Comparison of ENCODE assay signal across 23 cellular contexts in genomic region chr6:42779521-42779920, GRCh38. TPM values are rescaled to one million over a fixed set of nuclear protein-coding genes. Genes with fewer than 3 reads are reported as not detected.
A peak's percentile ranks its signal among the peaks of the same experiment; 100 is the strongest.
DNase-seq lines count a peak whose midpoint lies in the region; ATAC-seq, FAIRE-seq and TF ChIP-seq lines count a peak whose summit lies in the region.
"Had no signal": no experiment of that assay in that cellular context is flagged by ENCODE, and none has a peak within 500 bp of the region (broad histone marks: within the 10 kb centered on the region; RNA-seq: fewer than 3 reads in every experiment).

No MANE protein-coding gene starts in this region.

- peaks cover 16% of the 10 kb centered on the region for H3K36me3 Mint-ChIP-seq in activated CD8-positive, alpha-beta memory T cell treated with anti-CD3 and anti-CD28 coated beads, Interleukin-2, amount 10 ng/mL, durations not matched to agents 7 days and 5 days

- BruUV-seq in IMR-90 (replicated peaks; lab: Mats Ljungman, UMichigan) (no TSS peak), K562 (replicated peaks; lab: Mats Ljungman, UMichigan) (no TSS peak)

- H2BK120ac ChIP-seq in IMR-90 (ENCODE audit: low read depth, low read length), result no peak overlapping the region

- no peak overlapping the region for H3K23ac ChIP-seq in IMR-90 (ENCODE audit: low read depth, low read length)

- H3K27me3 ChIP-seq in IMR-90 (ENCODE audit: control insufficient read depth, insufficient read depth, low read length) (no peaks in the 10 kb centered on the region), K562 (ENCODE audit: control insufficient read depth in 2 of 2, insufficient read depth in 2 of 2, low read length in 2 of 2) (no peaks in the 10 kb centered on the region), thyroid gland (no peaks in the 10 kb centered on the region)
- H3K27me3 ChIP-seq: gastroesophageal sphincter, testis had no signal

- H3K27ac ChIP-seq in IMR-90 (ENCODE audit: insufficient read depth, low read length), result no peak overlapping the region
- H3K27ac ChIP-seq in K562 (ENCODE audit: extremely low read depth, low read depth, low read length), result no peak overlapping the region
- peak overlapping the region; percentile 80 to 92 (median 86) for H3K27ac ChIP-seq in thyroid gland
- H3K27ac ChIP-seq: A549, coronary artery, testis had no signal

- in situ Hi-C loops in IMR-90 (cut with MboI; ENCODE audit: low sequenced_read_pairs), result no loop called here
- in situ Hi-C loops in K562 (cut with MboI), result no loop called here

- H2AK5ac ChIP-seq in IMR-90 (ENCODE audit: low read depth, low read length), result no peak overlapping the region

- H3K9me3 Mint-ChIP-seq in activated CD8-positive, alpha-beta memory T cell treated with anti-CD3 and anti-CD28 coated beads, Interleukin-2, amount 10 ng/mL, durations not matched to agents 7 days and 5 days (ENCODE audit: low read depth), result no peaks in the 10 kb centered on the region
- H3K9me3 Mint-ChIP-seq: stimulated activated effector memory CD8-positive, alpha-beta T cell treated with anti-CD3 and anti-CD28 coated beads, Interleukin-12 subunit alpha, Interleukin-12 subunit beta, amount 100 ng/mL, for 72 hours had no signal

- intact Hi-C loops in IMR-90 (cut with micrococcal nuclease) (no loop called here), K562 (cut with micrococcal nuclease) (no loop called here), thyroid gland (cut with DNase I) (no loop called here)

- peaks cover 36% of the 10 kb centered on the region for H3K79me2 ChIP-seq in K562 (ENCODE audit: control insufficient read depth, insufficient read depth, low read length)

- H3K9me1 ChIP-seq in IMR-90 (ENCODE audit: insufficient read depth, low read length), result peaks cover 5% of the 10 kb centered on the region; the same call in 1 of the 2 replicates
- no peaks in the 10 kb centered on the region for H3K9me1 ChIP-seq in K562 (ENCODE audit: control insufficient read depth, insufficient read depth, low read length)

- no peak for FAIRE-seq in K562 (lab: Jason Lieb, UNC)
- FAIRE-seq: A549, bronchial epithelial cell, islet of Langerhans had no signal

- WGBS in IMR-90 (ENCODE audit: extremely low coverage in 2 of 2, insufficient read length in 1 of 2), 2 experiments, result 100% methylated on average over 5 of the region's 6 CpGs; no CpG with 5 or more reads in 1 of the 2 experiments
- WGBS in K562 (ENCODE audit: insufficient coverage, low coverage, missing lambda C conversion rate), result 87% methylated on average over 6 of the region's 6 CpGs
- 82 to 84% methylated on average over 6 of the region's 6 CpGs for WGBS in thyroid gland, 2 donors

- TF ChIP-seq CTCF in IMR-90 (conservative IDR thresholded peaks at IDR 0.05; ENCODE audit: low read depth, low read length), result no peak
- no peak for TF ChIP-seq CTCF in K562 (IDR thresholded peaks at IDR 0.05 in 2 of 3, conservative IDR thresholded peaks at IDR 0.05 in 1 of 3; ENCODE audit: insufficient read depth in 2 of 3, low read depth in 1 of 3, low read length in 3 of 3)
- no peak for TF ChIP-seq CTCF in thyroid gland (IDR thresholded peaks at IDR 0.05)

- no peak for TF ChIP-seq POLR2A in IMR-90 (IDR thresholded peaks at IDR 0.05; ENCODE audit: low read depth, low read length)
- TF ChIP-seq POLR2A in K562 (conservative IDR thresholded peaks at IDR 0.05), result no peak
- no peak for TF ChIP-seq POLR2A in thyroid gland (IDR thresholded peaks at IDR 0.05)

- H3K4ac ChIP-seq in IMR-90 (ENCODE audit: low read depth, low read length), result no peak overlapping the region

- H2BK5ac ChIP-seq in IMR-90 (ENCODE audit: low read depth, low read length, poor library complexity, severe bottlenecking), result no peak overlapping the region

- H3K27me3 Mint-ChIP-seq in activated CD8-positive, alpha-beta memory T cell treated with anti-CD3 and anti-CD28 coated beads, Interleukin-2, amount 10 ng/mL, durations not matched to agents 7 days and 5 days, result no peaks in the 10 kb centered on the region

- POLR2A ChIA-PET in IMR-90 (lab: Charles Lee; ENCODE audit: unreplicated experiment), result no interaction called here
- POLR2A ChIA-PET in K562 (lab: Yijun Ruan, JAX), result interaction anchor here (0.8 to 8.5 kb wide), 6 partner anchors 10 to 41 kb away, joined by 3 to 73 read pairs (median 4); partner anchors contain the start of gene TBCC

- H3K79me1 ChIP-seq in IMR-90 (ENCODE audit: low read depth in 1 of 2, low read length in 2 of 2), result peaks cover 4 to 16% of the 10 kb centered on the region in 2 experiments; a peak in 2 of 4 replicates

- no peaks in the 10 kb centered on the region; the same call in 1 of the 2 replicates for H3K4me1 ChIP-seq in IMR-90 (ENCODE audit: control insufficient read depth, insufficient read depth, low read length)
- H3K4me1 ChIP-seq in K562 (replicated peaks in 1 of 2; ENCODE audit: control insufficient read depth in 2 of 2, insufficient read depth in 2 of 2, low read length in 2 of 2), result peaks cover 24 to 34% of the 10 kb centered on the region in 2 experiments
- peaks cover 27 to 41% of the 10 kb centered on the region in 2 donors for H3K4me1 ChIP-seq in thyroid gland
- H3K4me1 ChIP-seq: psoas muscle had no signal

- H2BK15ac ChIP-seq in IMR-90 (ENCODE audit: low read depth, low read length), result no peak overlapping the region

- H3K9me3 ChIP-seq in IMR-90 (ENCODE audit: control insufficient read depth, insufficient read depth, low read length), result no peaks in the 10 kb centered on the region
- H3K9me3 ChIP-seq in K562 (replicated peaks; ENCODE audit: control insufficient read depth, insufficient read depth, low read depth, low read length), result no peaks in the 10 kb centered on the region
- no peaks in the 10 kb centered on the region for H3K9me3 ChIP-seq in thyroid gland
- H3K9me3 ChIP-seq: A549, gastroesophageal sphincter, mucosa of descending colon, psoas muscle, testis had no signal

- H2AFZ ChIP-seq in IMR-90 (replicated peaks; ENCODE audit: low read length, poor library complexity) (no peak overlapping the region), K562 (ENCODE audit: low read depth, low read length) (no peak overlapping the region)

- peak overlapping the region; percentile 31 for H2AK9ac ChIP-seq in IMR-90 (replicated peaks; ENCODE audit: low read depth, low read length, poor library complexity)

- no peak for TF ChIP-seq EP300 in K562 (IDR thresholded peaks at IDR 0.05; ENCODE audit: low read length)

- no peak overlapping the region for H4K91ac ChIP-seq in IMR-90 (ENCODE audit: insufficient read depth, low read depth, low read length)

- dilution Hi-C loops in IMR-90 (cut with HindIII; ENCODE audit: low sequenced_read_pairs, unreplicated experiment), result no loop called here

- no peak overlapping the region for H4K5ac ChIP-seq in IMR-90 (ENCODE audit: low read depth, low read length)

- peaks cover 51% of the 10 kb centered on the region for H3K4me1 Mint-ChIP-seq in activated CD8-positive, alpha-beta memory T cell treated with anti-CD3 and anti-CD28 coated beads, Interleukin-2, amount 10 ng/mL, durations not matched to agents 7 days and 5 days

- H2BK20ac ChIP-seq in IMR-90 (ENCODE audit: low read depth, low read length), result no peak overlapping the region

- H4K20me1 ChIP-seq in IMR-90 (ENCODE audit: insufficient read depth, low read length) (no peaks in the 10 kb centered on the region), K562 (replicated peaks; ENCODE audit: control insufficient read depth, insufficient read depth, low read length) (no peaks in the 10 kb centered on the region)

- CTCF ChIA-PET in activated CD8-positive, alpha-beta memory T cell treated with anti-CD3 and anti-CD28 coated beads, Interleukin-2, amount 10 ng/mL, durations not matched to agents 7 days and 5 days (lab: Charles Lee), result interaction anchor here (1.4 to 4.5 kb wide), 2 partner anchors 9 to 34 kb away, joined by 4 to 37 read pairs; partner anchors contain the start of gene TBCC
- CTCF ChIA-PET in IMR-90 (lab: Yijun Ruan, JAX), result interaction anchor here (0.6 kb wide), 2 partner anchors 93 to 134 kb away, joined by 3 to 5 read pairs; no protein-coding TSS in a partner anchor
- CTCF ChIA-PET in K562 (lab: Yijun Ruan, JAX; ENCODE audit: low intra/inter-chr PET ratio), result no interaction called here

- H3K4me2 ChIP-seq in IMR-90 (ENCODE audit: low read depth, low read length), result no peak overlapping the region
- H3K4me2 ChIP-seq in K562 (ENCODE audit: insufficient read depth, low read length), result no peak overlapping the region
- H3K4me2 ChIP-seq: A549 had no signal

- ATAC-seq in activated CD8-positive, alpha-beta memory T cell treated with anti-CD3 and anti-CD28 coated beads, Interleukin-2, amount 10 ng/mL, durations not matched to agents 7 days and 5 days, result no peak
- ATAC-seq in IMR-90 (ENCODE audit: low read depth) (no peak), K562 (no peak), GM19351 (IDR thresholded peaks at IDR 0.05; ENCODE audit: unreplicated experiment) (no peak)
- ATAC-seq: A549; gastroesophageal sphincter; psoas muscle; stimulated activated effector memory CD8-positive, alpha-beta T cell treated with anti-CD3 and anti-CD28 coated beads, Interleukin-12 subunit alpha, Interleukin-12 subunit beta, amount 100 ng/mL, for 72 hours had no signal

- DNase-seq in activated CD8-positive, alpha-beta memory T cell treated with anti-CD3 and anti-CD28 coated beads, Interleukin-2, amount 10 ng/mL, durations not matched to agents 7 days and 5 days, result no peak
- DNase-seq in activated CD8-positive, alpha-beta memory T cell treated with anti-CD3 and anti-CD28 coated beads, Interleukin-2, amount 50 U/mL, for 4 hours, result no peak
- DNase-seq in IMR-90 (no peak), K562 (ENCODE audit: extremely low read depth in 1 of 4, low spot score in 3 of 4) (no peak), thyroid gland (no peak), GOT3 (lab: John Stamatoyannopoulos, UW) (no peak), NCI-H146 (lab: John Stamatoyannopoulos, UW) (no peak)
- DNase-seq: activated CD4-positive, alpha-beta T cell treated with anti-CD3 and anti-CD28 coated beads, Interleukin-2, amount 50 U/mL, for 1 hour; GDM1; NCI-H1930; NCI-H748 treated with DMSO at 0.1 percent for 48 hours; psoas muscle; Right ventricle myocardium superior; stimulated activated CD4-positive, alpha-beta T cell treated with anti-CD3 and anti-CD28 coated beads, Interleukin-2, amount 100 ng/mL, for 24 hours; testis had no signal

- TF ChIP-seq RAD21 in IMR-90 (IDR thresholded peaks at IDR 0.05; ENCODE audit: low read length) (no peak), K562 (CRISPR knock-in tag; conservative IDR thresholded peaks at IDR 0.05 in 1 of 2, IDR thresholded peaks at IDR 0.05 in 1 of 2) (no peak)

- H4K8ac ChIP-seq in IMR-90 (ENCODE audit: low read depth in 2 of 2, low read length in 2 of 2), result no peak overlapping the region

- no peak overlapping the region for H3K56ac ChIP-seq in IMR-90 (ENCODE audit: extremely low read depth, insufficient read depth, low read length)

- peak overlapping the region; percentile 52 for H3K27ac Mint-ChIP-seq in activated CD8-positive, alpha-beta memory T cell treated with anti-CD3 and anti-CD28 coated beads, Interleukin-2, amount 10 ng/mL, durations not matched to agents 7 days and 5 days
- H3K27ac Mint-ChIP-seq: stimulated activated effector memory CD8-positive, alpha-beta T cell treated with anti-CD3 and anti-CD28 coated beads, Interleukin-12 subunit alpha, Interleukin-12 subunit beta, amount 100 ng/mL, for 72 hours had no signal

- H3K36me3 ChIP-seq in IMR-90 (ENCODE audit: control insufficient read depth, insufficient read depth, low read length), result no peaks in the 10 kb centered on the region
- no peaks in the 10 kb centered on the region for H3K36me3 ChIP-seq in K562 (ENCODE audit: control insufficient read depth, insufficient read depth, low read length)
- H3K36me3 ChIP-seq in thyroid gland, result no peaks in the 10 kb centered on the region
- H3K36me3 ChIP-seq: gastroesophageal sphincter had no signal

- H3K9ac ChIP-seq in IMR-90 (ENCODE audit: low read depth, low read length) (no peak overlapping the region), K562 (ENCODE audit: insufficient read depth in 1 of 2, low read depth in 2 of 2, low read length in 2 of 2) (no peak overlapping the region)

- no peak overlapping the region for H3K18ac ChIP-seq in IMR-90 (ENCODE audit: low read depth, low read length)

- H3K14ac ChIP-seq in IMR-90 (replicated peaks; ENCODE audit: low read depth, low read length), result no peak overlapping the region

- no peak overlapping the region for H3K4me3 Mint-ChIP-seq in activated CD8-positive, alpha-beta memory T cell treated with anti-CD3 and anti-CD28 coated beads, Interleukin-2, amount 10 ng/mL, durations not matched to agents 7 days and 5 days
- H3K4me3 Mint-ChIP-seq: stimulated activated effector memory CD8-positive, alpha-beta T cell treated with anti-CD3 and anti-CD28 coated beads, Interleukin-12 subunit alpha, Interleukin-12 subunit beta, amount 100 ng/mL, for 72 hours had no signal

- H3K4me3 ChIP-seq in IMR-90 (ENCODE audit: insufficient read depth, low read depth, low read length) (no peak overlapping the region), K562 (no peak overlapping the region), thyroid gland (replicated peaks in 1 of 3) (no peak overlapping the region)
- H3K4me3 ChIP-seq: A549, coronary artery, gastroesophageal sphincter, mucosa of descending colon, psoas muscle, testis had no signal

RNA-seq across cellular contexts. Expression of gene BICRAL, which starts 2.3 kb away (rescaled TPM):
- 10 to 100 TPM; 22.9 to 24.3 TPM for total RNA-seq in activated CD8-positive, alpha-beta memory T cell treated with anti-CD3 and anti-CD28 coated beads, Interleukin-2, amount 10 ng/mL, durations not matched to agents 7 days and 5 days
- total RNA-seq in IMR-90 (2012; rRNA removed) (4.7 and 6.1 TPM in 2 replicates), K562 (2014; rRNA removed) (3.7 and 4.4 TPM in 2 replicates), K562 (2014; rRNA removed; fragmentation: Illumina TruSeq; extraction: Trizol) (5.6 and 6.6 TPM in 2 replicates), K562 (2015; rRNA removed; fragmentation: Illumina TruSeq; extraction: Trizol) (5.2 and 5.7 TPM in 2 replicates), K562 (2021) (9.2 and 10.2 TPM in 2 replicates), thyroid gland (10 to 100 TPM; 19.9 to 24.5 (median 23.6) TPM)
- polyA plus RNA-seq in IMR-90 (2012; rRNA removed) (3.9 and 4.0 TPM in 2 replicates), K562 (2011; rRNA removed) (10.1 and 11.9 TPM in 2 replicates), K562 (2014; fragmentation: Illumina TruSeq; extraction: Trizol) (9.7 and 10.4 TPM in 2 replicates), K562 (2014; fragmentation: Nextera tagmentation; extraction: Ambion mirVana) (1 to 10 TPM; 1.2 to 1.4 TPM), K562 (2014; rRNA removed) (5.3 and 6.2 TPM in 2 replicates)
- polyA plus RNA-seq in IMR-90 (2012; cell fraction: cytosol; rRNA removed), result 1.3 and 1.7 TPM in 2 replicates
- polyA plus RNA-seq in IMR-90 (2012; cell fraction: nucleus; rRNA removed; ENCODE audit: low replicate concordance), result 3.4 and 9.8 TPM in 2 replicates
- total RNA-seq in K562 (2011; cell fraction: chromatin; rRNA removed; ENCODE audit: low replicate concordance), result 17.0 and 22.8 TPM in 2 replicates
- total RNA-seq in K562 (2011; cell fraction: nucleolus; rRNA removed), result 9.5 TPM in 2 replicates
- total RNA-seq in K562 (2011; cell fraction: nucleoplasm; rRNA removed), result 13.6 and 16.9 TPM in 2 replicates
- 9.1 and 13.7 TPM in 2 replicates for polyA plus RNA-seq in K562 (2011; cell fraction: cytosol; rRNA removed)
- 7.7 and 9.2 TPM in 2 replicates for polyA plus RNA-seq in K562 (2011; cell fraction: nucleus; rRNA removed)
- polyA plus RNA-seq in K562 (2012), result 5.7 and 7.4 TPM in 2 replicates
- 23.8 and 24.3 TPM in 2 replicates for polyA minus RNA-seq in K562 (2011; rRNA and poly(A)+ RNA removed)
- 10.1 and 10.7 TPM in 2 replicates for polyA minus RNA-seq in K562 (2011; cell fraction: cytosol; rRNA and poly(A)+ RNA removed)
- 4.3 and 9.6 TPM in 2 replicates for polyA minus RNA-seq in K562 (2011; cell fraction: nucleus; rRNA and poly(A)+ RNA removed)

RNA-seq across cellular contexts. Expression of gene TBCC, which starts 33.6 kb away (rescaled TPM):
- total RNA-seq in activated CD8-positive, alpha-beta memory T cell treated with anti-CD3 and anti-CD28 coated beads, Interleukin-2, amount 10 ng/mL, durations not matched to agents 7 days and 5 days, result 10 to 100 TPM; 29.8 to 35.5 TPM
- total RNA-seq in IMR-90 (2012; rRNA removed) (32.6 and 33.9 TPM in 2 replicates), K562 (2014; rRNA removed) (34.1 and 55.1 TPM in 2 replicates), K562 (2014; rRNA removed; fragmentation: Illumina TruSeq; extraction: Trizol) (16.1 and 20.9 TPM in 2 replicates), K562 (2015; rRNA removed; fragmentation: Illumina TruSeq; extraction: Trizol) (31.3 and 31.9 TPM in 2 replicates), K562 (2021) (27.8 and 28.7 TPM in 2 replicates), thyroid gland (10 to 100 TPM; 37.2 to 48.9 (median 48.4) TPM)
- polyA plus RNA-seq in IMR-90 (2012; rRNA removed) (20.2 and 23.0 TPM in 2 replicates), K562 (2011; rRNA removed) (16.5 and 19.5 TPM in 2 replicates), K562 (2014; fragmentation: Illumina TruSeq; extraction: Trizol) (23.3 and 24.8 TPM in 2 replicates), K562 (2014; fragmentation: Nextera tagmentation; extraction: Ambion mirVana) (1 to 10 TPM; 2.8 to 5.0 TPM), K562 (2014; rRNA removed) (28.9 and 29.5 TPM in 2 replicates)
- polyA plus RNA-seq in IMR-90 (2012; cell fraction: cytosol; rRNA removed), result 15.0 and 20.0 TPM in 2 replicates
- 8.4 and 10.7 TPM in 2 replicates for polyA plus RNA-seq in IMR-90 (2012; cell fraction: nucleus; rRNA removed; ENCODE audit: low replicate concordance)
- 19.4 and 28.3 TPM in 2 replicates for total RNA-seq in K562 (2011; cell fraction: chromatin; rRNA removed; ENCODE audit: low replicate concordance)
- total RNA-seq in K562 (2011; cell fraction: nucleolus; rRNA removed), result 29.3 and 40.5 TPM in 2 replicates
- total RNA-seq in K562 (2011; cell fraction: nucleoplasm; rRNA removed), result 32.5 and 32.9 TPM in 2 replicates
- 20.2 and 26.4 TPM in 2 replicates for polyA plus RNA-seq in K562 (2011; cell fraction: cytosol; rRNA removed)
- 28.2 and 28.3 TPM in 2 replicates for polyA plus RNA-seq in K562 (2011; cell fraction: nucleus; rRNA removed)
- polyA plus RNA-seq in K562 (2012), result 24.3 and 30.8 TPM in 2 replicates
- 5.2 and 6.0 TPM in 2 replicates for polyA minus RNA-seq in K562 (2011; rRNA and poly(A)+ RNA removed)
- polyA minus RNA-seq in K562 (2011; cell fraction: cytosol; rRNA and poly(A)+ RNA removed), result 8.4 and 9.8 TPM in 2 replicates
- polyA minus RNA-seq in K562 (2011; cell fraction: nucleus; rRNA and poly(A)+ RNA removed), result 8.9 and 15.4 TPM in 2 replicates

RNA-seq across cellular contexts. Expression of gene PRPH2, which starts 57.1 kb away (rescaled TPM):
- under 1 TPM in 1 of 2 experiments, not detected in 1; 0.07 TPM for total RNA-seq in activated CD8-positive, alpha-beta memory T cell treated with anti-CD3 and anti-CD28 coated beads, Interleukin-2, amount 10 ng/mL, durations not matched to agents 7 days and 5 days
- total RNA-seq in IMR-90 (2012; rRNA removed) (0.83 and 1.1 TPM in 2 replicates), K562 (2014; rRNA removed) (0.04 TPM in 1 of 2 replicates, not detected in the other), K562 (2014; rRNA removed; fragmentation: Illumina TruSeq; extraction: Trizol) (not detected in 2 replicates), K562 (2015; rRNA removed; fragmentation: Illumina TruSeq; extraction: Trizol) (0.04 TPM in 1 of 2 replicates, not detected in the other), K562 (2021) (0.09 TPM in 1 of 2 replicates, not detected in the other), thyroid gland (10 to 100 TPM in 1 of 4 donors, 1 to 10 TPM in 2, under 1 TPM in 1; 0.59 to 11.4 (median 3.6) TPM)
- polyA plus RNA-seq in IMR-90 (2012; rRNA removed) (0.90 and 1.0 TPM in 2 replicates), K562 (2011; rRNA removed) (0.03 and 0.04 TPM in 2 replicates), K562 (2014; fragmentation: Illumina TruSeq; extraction: Trizol) (0.03 and 0.10 TPM in 2 replicates), K562 (2014; fragmentation: Nextera tagmentation; extraction: Ambion mirVana) (under 1 TPM; 0.03 to 0.11 TPM), K562 (2014; rRNA removed) (0.26 TPM in 1 of 2 replicates, not detected in the other)
- 0.52 and 0.59 TPM in 2 replicates for polyA plus RNA-seq in IMR-90 (2012; cell fraction: cytosol; rRNA removed)
- 1.2 and 1.9 TPM in 2 replicates for polyA plus RNA-seq in IMR-90 (2012; cell fraction: nucleus; rRNA removed; ENCODE audit: low replicate concordance)
- total RNA-seq in K562 (2011; cell fraction: chromatin; rRNA removed; ENCODE audit: low replicate concordance), result not detected in 2 replicates
- 0.33 TPM in 1 of 2 replicates, not detected in the other for total RNA-seq in K562 (2011; cell fraction: nucleolus; rRNA removed)
- total RNA-seq in K562 (2011; cell fraction: nucleoplasm; rRNA removed), result not detected in 2 replicates
- 0.03 and 0.04 TPM in 2 replicates for polyA plus RNA-seq in K562 (2011; cell fraction: cytosol; rRNA removed)
- not detected in 2 replicates for polyA plus RNA-seq in K562 (2011; cell fraction: nucleus; rRNA removed)
- polyA plus RNA-seq in K562 (2012), result 0.08 and 0.11 TPM in 2 replicates
- 0.06 TPM in 1 of 2 replicates, not detected in the other for polyA minus RNA-seq in K562 (2011; rRNA and poly(A)+ RNA removed)
- polyA minus RNA-seq in K562 (2011; cell fraction: cytosol; rRNA and poly(A)+ RNA removed), result not detected in 2 replicates
- polyA minus RNA-seq in K562 (2011; cell fraction: nucleus; rRNA and poly(A)+ RNA removed), result 0.11 TPM in 1 of 2 replicates, not detected in the other
- total RNA-seq: bronchial epithelial cell had no signal
- polyA plus RNA-seq: A549 had no signal

Comparison
In these comparisons a context has a peak if more than half of its experiments do, and no peak if none do; other contexts are left out.
1. H3K27ac ChIP-seq: peak in thyroid gland (3 of 3); none in IMR-90 (single experiment) and K562 (single experiment).